1 cellular context compared by ENCODE assay signal in genomic region chrX:55057691-55058249, GRCh38.
TF ChIP-seq lines count a peak whose summit lies in the region.

No MANE protein-coding gene starts in this region.

TF ChIP-seq in HEK293, 187 proteins besides CTCF, POLR2A, EP300 and RAD21 (continued from another document):
- TF ChIP-seq, protein P1, sequence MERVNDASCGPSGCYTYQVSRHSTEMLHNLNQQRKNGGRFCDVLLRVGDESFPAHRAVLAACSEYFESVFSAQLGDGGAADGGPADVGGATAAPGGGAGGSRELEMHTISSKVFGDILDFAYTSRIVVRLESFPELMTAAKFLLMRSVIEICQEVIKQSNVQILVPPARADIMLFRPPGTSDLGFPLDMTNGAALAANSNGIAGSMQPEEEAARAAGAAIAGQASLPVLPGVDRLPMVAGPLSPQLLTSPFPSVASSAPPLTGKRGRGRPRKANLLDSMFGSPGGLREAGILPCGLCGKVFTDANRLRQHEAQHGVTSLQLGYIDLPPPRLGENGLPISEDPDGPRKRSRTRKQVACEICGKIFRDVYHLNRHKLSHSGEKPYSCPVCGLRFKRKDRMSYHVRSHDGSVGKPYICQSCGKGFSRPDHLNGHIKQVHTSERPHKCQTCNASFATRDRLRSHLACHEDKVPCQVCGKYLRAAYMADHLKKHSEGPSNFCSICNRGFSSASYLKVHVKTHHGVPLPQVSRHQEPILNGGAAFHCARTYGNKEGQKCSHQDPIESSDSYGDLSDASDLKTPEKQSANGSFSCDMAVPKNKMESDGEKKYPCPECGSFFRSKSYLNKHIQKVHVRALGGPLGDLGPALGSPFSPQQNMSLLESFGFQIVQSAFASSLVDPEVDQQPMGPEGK (tag by site-specific recombination; IDR thresholded peaks at IDR 0.05), result no peak
- TF ChIP-seq ZNF239 (tag by site-specific recombination; IDR thresholded peaks at IDR 0.05), result no peak
- no peak for TF ChIP-seq ZNF394 (tag by site-specific recombination; IDR thresholded peaks at IDR 0.05; ENCODE audit: borderline replicate concordance)
- no peak for TF ChIP-seq REPIN1 (tag by site-specific recombination; IDR thresholded peaks at IDR 0.05; ENCODE audit: low read depth)
- no peak for TF ChIP-seq ZBTB17 (tag by site-specific recombination; IDR thresholded peaks at IDR 0.05)
- TF ChIP-seq ZFHX2 (tag by site-specific recombination; conservative IDR thresholded peaks at IDR 0.05), result no peak
- TF ChIP-seq ZNF518A (tag by site-specific recombination; conservative IDR thresholded peaks at IDR 0.05; ENCODE audit: low read depth), result no peak
- no peak for TF ChIP-seq IKZF3 (tag by site-specific recombination; IDR thresholded peaks at IDR 0.05)
- TF ChIP-seq, protein P2, sequence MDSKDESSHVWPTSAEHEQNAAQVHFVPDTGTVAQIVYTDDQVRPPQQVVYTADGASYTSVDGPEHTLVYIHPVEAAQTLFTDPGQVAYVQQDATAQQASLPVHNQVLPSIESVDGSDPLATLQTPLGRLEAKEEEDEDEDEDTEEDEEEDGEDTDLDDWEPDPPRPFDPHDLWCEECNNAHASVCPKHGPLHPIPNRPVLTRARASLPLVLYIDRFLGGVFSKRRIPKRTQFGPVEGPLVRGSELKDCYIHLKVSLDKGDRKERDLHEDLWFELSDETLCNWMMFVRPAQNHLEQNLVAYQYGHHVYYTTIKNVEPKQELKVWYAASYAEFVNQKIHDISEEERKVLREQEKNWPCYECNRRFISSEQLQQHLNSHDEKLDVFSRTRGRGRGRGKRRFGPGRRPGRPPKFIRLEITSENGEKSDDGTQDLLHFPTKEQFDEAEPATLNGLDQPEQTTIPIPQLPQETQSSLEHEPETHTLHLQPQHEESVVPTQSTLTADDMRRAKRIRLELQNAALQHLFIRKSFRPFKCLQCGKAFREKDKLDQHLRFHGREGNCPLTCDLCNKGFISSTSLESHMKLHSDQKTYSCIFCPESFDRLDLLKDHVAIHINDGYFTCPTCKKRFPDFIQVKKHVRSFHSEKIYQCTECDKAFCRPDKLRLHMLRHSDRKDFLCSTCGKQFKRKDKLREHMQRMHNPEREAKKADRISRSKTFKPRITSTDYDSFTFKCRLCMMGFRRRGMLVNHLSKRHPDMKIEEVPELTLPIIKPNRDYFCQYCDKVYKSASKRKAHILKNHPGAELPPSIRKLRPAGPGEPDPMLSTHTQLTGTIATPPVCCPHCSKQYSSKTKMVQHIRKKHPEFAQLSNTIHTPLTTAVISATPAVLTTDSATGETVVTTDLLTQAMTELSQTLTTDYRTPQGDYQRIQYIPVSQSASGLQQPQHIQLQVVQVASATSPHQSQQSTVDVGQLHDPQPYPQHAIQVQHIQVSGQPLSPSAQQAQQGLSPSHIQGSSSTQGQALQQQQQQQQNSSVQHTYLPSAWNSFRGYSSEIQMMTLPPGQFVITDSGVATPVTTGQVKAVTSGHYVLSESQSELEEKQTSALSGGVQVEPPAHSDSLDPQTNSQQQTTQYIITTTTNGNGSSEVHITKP (tag by site-specific recombination; IDR thresholded peaks at IDR 0.05), result no peak
- TF ChIP-seq ZNF426 (tag by site-specific recombination; IDR thresholded peaks at IDR 0.05), result no peak
- TF ChIP-seq SCRT2 (tag by site-specific recombination; IDR thresholded peaks at IDR 0.05), result no peak
- no peak for TF ChIP-seq ZNF529 (tag by site-specific recombination; IDR thresholded peaks at IDR 0.05; ENCODE audit: insufficient replicate concordance)
- no peak for TF ChIP-seq KLF1 (tag by site-specific recombination; IDR thresholded peaks at IDR 0.05)
